Comparison of ENCODE assay signal across 1 cellular context in the genomic region with DNA sequence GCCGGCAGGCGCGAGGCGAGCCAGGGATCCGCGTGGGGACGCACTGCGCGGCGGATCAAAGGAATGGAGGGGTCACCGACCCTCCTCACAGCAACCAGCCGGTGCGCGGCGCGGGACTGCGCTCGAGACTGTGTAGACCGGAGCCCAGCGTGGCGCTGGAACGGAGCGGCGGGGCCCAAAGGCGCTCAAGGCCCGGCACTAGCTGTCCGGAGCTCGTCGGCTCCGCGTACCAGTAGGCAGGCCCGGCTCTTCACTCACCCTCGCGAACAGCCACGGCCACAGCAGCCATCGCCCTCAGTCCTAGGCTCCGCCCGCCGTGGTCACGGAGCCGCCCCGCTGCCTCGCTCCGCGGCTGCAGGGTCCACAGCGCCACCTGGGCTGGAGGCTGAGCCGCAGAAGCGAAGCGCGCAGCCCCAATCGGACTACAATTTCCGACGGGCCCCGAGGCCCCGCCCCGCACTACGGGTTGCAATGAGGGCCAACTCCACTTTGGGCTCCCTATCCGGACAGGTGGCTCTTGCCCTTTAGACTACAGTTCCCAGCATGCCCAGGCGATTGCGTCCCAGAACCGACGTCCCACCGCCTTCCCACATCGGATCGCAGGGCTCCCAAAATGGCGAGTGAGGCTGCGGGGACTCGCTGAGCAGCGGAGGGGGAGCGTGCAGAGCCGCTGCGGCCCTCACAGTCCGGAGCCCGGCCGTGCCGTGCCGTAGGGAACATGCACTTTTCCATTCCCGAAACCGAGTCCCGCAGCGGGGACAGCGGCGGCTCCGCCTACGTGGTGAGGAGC.
TF ChIP-seq lines count a peak whose summit lies in the region.

A gene (minus strand): TSS at position 313 of the 790 bp plus-strand sequence. CDS start 24 bp downstream, at position 289.
A gene with protein sequence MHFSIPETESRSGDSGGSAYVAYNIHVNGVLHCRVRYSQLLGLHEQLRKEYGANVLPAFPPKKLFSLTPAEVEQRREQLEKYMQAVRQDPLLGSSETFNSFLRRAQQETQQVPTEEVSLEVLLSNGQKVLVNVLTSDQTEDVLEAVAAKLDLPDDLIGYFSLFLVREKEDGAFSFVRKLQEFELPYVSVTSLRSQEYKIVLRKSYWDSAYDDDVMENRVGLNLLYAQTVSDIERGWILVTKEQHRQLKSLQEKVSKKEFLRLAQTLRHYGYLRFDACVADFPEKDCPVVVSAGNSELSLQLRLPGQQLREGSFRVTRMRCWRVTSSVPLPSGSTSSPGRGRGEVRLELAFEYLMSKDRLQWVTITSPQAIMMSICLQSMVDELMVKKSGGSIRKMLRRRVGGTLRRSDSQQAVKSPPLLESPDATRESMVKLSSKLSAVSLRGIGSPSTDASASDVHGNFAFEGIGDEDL (plus strand): TSS at position 591 of the 790 bp plus-strand sequence. CDS start 128 bp downstream, at position 719.

TF ChIP-seq in IMR-90, 13 proteins besides CTCF, POLR2A, EP300 and RAD21:
- TF ChIP-seq MXI1 (IDR thresholded peaks at IDR 0.05; ENCODE audit: borderline replicate concordance, low read depth, low read length) (peak; percentile 81; the same call in 1 of the 2 replicates), SMC3 (IDR thresholded peaks at IDR 0.05; ENCODE audit: low read depth, low read length) (peak; percentile 39; the same call in 1 of the 2 replicates), NFE2L2 (IDR thresholded peaks at IDR 0.05; ENCODE audit: low read depth, low read length) (no peak; the same call in 1 of the 2 replicates), CHD1 (IDR thresholded peaks at IDR 0.05; ENCODE audit: low read depth, low read length) (no peak), CEBPB (IDR thresholded peaks at IDR 0.05; ENCODE audit: low read depth, low read length) (peak; percentile 83), RCOR1 (IDR thresholded peaks at IDR 0.05; ENCODE audit: insufficient replicate concordance, low read length) (peak; percentile 86), MAZ (IDR thresholded peaks at IDR 0.05; ENCODE audit: borderline replicate concordance, low read depth, low read length) (peak; percentile 89), BHLHE40 (IDR thresholded peaks at IDR 0.05; ENCODE audit: low read depth, low read length) (no peak), MAFK (IDR thresholded peaks at IDR 0.05; ENCODE audit: low read depth, low read length) (no peak), FOS (IDR thresholded peaks at IDR 0.05; ENCODE audit: low read depth, low read length) (no peak), RFX5 (IDR thresholded peaks at IDR 0.05; ENCODE audit: low read depth, low read length) (no peak)
- TF ChIP-seq, protein P1, sequence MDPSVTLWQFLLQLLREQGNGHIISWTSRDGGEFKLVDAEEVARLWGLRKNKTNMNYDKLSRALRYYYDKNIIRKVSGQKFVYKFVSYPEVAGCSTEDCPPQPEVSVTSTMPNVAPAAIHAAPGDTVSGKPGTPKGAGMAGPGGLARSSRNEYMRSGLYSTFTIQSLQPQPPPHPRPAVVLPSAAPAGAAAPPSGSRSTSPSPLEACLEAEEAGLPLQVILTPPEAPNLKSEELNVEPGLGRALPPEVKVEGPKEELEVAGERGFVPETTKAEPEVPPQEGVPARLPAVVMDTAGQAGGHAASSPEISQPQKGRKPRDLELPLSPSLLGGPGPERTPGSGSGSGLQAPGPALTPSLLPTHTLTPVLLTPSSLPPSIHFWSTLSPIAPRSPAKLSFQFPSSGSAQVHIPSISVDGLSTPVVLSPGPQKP (IDR thresholded peaks at IDR 0.05; ENCODE audit: borderline replicate concordance, low read depth, low read length), result no peak
- TF ChIP-seq, protein P2, sequence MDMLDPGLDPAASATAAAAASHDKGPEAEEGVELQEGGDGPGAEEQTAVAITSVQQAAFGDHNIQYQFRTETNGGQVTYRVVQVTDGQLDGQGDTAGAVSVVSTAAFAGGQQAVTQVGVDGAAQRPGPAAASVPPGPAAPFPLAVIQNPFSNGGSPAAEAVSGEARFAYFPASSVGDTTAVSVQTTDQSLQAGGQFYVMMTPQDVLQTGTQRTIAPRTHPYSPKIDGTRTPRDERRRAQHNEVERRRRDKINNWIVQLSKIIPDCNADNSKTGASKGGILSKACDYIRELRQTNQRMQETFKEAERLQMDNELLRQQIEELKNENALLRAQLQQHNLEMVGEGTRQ (IDR thresholded peaks at IDR 0.05; ENCODE audit: low read depth, low read length), result no peak
